Comparison of ENCODE assay signal across 1 cellular context in genomic region chr5:90680831-90681420, GRCh38.
TF ChIP-seq lines count a peak whose summit lies in the region.

No MANE protein-coding gene starts in this region.

TF ChIP-seq in GM23338, 12 proteins besides CTCF, POLR2A, EP300 and RAD21 (continued from another document):
- TF ChIP-seq ZNF462 (CRISPR knock-in tag; IDR thresholded peaks at IDR 0.05) (no peak), NANOG (IDR thresholded peaks at IDR 0.05; ENCODE audit: borderline replicate concordance) (no peak), EZH2 (IDR thresholded peaks at IDR 0.05; ENCODE audit: low read depth, unreplicated experiment) (no peak), ZNF331 (CRISPR knock-in tag; IDR thresholded peaks at IDR 0.05; ENCODE audit: low read depth) (no peak), EZH2phosphoT487 (IDR thresholded peaks at IDR 0.05; ENCODE audit: unreplicated experiment) (no peak), ETS1 (IDR thresholded peaks at IDR 0.05) (no peak), REST (IDR thresholded peaks at IDR 0.05; ENCODE audit: unreplicated experiment) (no peak)
